ENCODE assay signal across 8 cellular contexts in genomic region chr11:67373916-67374570, GRCh38.
DNase-seq lines count a peak whose midpoint lies in the region; ATAC-seq and TF ChIP-seq lines count a peak whose summit lies in the region.

No MANE protein-coding gene starts in this region.

- H3K36me3 Mint-ChIP-seq in nephron progenitor cell (ENCODE audit: low read depth), result no peaks in the 10 kb centered on the region

- DNase-seq in 8988T, result peak; percentile 98
- DNase-seq in NCI-H226, result peak; percentile 88
- DNase-seq in activated T-helper 1 cell treated with Interleukin-2 at 50 U/mL for 16 hours (ENCODE audit: low read depth), result peak; percentile 38
- DNase-seq in fibroblast of the conjunctiva (ENCODE audit: low read depth), result peak; percentile 94
- DNase-seq in nephron progenitor cell, result peak; percentile 69
- no peak for DNase-seq in NK-92 (lab: John Stamatoyannopoulos, UW; ENCODE audit: unreplicated experiment)

- peak overlapping the region; percentile 88 for H3K4me3 Mint-ChIP-seq in nephron progenitor cell

- TF ChIP-seq CTCF in nephron progenitor cell (IDR thresholded peaks at IDR 0.05), result peak; percentile 51

- ATAC-seq in HG03442 (IDR thresholded peaks at IDR 0.05; ENCODE audit: unreplicated experiment), result no peak

- H3K4me3 ChIP-seq in GM08714 (ENCODE audit: low read length), result peak overlapping the region; percentile 74; the same call in 1 of the 2 replicates

- H3K27me3 Mint-ChIP-seq in nephron progenitor cell (ENCODE audit: low read depth, poor library complexity), result peaks cover 2% of the 10 kb centered on the region

- peak overlapping the region; percentile 68 for H3K27ac Mint-ChIP-seq in nephron progenitor cell

- no peaks in the 10 kb centered on the region for H3K9me3 Mint-ChIP-seq in nephron progenitor cell

- peaks cover 75% of the 10 kb centered on the region for H3K4me1 Mint-ChIP-seq in nephron progenitor cell
